In genomic region chr9:126614455-126615248, GRCh38 we compare ENCODE assay signal across 9 cellular contexts. TPM values are rescaled to one million over a fixed set of nuclear protein-coding genes. Genes with fewer than 3 reads are reported as not detected.
DNase-seq lines count a peak whose midpoint lies in the region; ATAC-seq and TF ChIP-seq lines count a peak whose summit lies in the region.
"Had no signal": no experiment of that assay in that cellular context is flagged by ENCODE, and none has a peak within 500 bp of the region (broad histone marks: within the 10 kb centered on the region; RNA-seq: fewer than 3 reads in every experiment).

No MANE protein-coding gene starts in this region.

- CTCF ChIA-PET in CD8-positive, alpha-beta memory T cell (lab: Charles Lee), result no interaction called here

- no peaks in the 10 kb centered on the region for H3K36me3 ChIP-seq in CD8-positive, alpha-beta memory T cell (ENCODE audit: insufficient read depth, low read length)
- H3K36me3 ChIP-seq in HAP-1 (replicated peaks) (no peaks in the 10 kb centered on the region), MG63 (no peaks in the 10 kb centered on the region)

- peaks cover 44% of the 10 kb centered on the region for H3K27me3 ChIP-seq in CD8-positive, alpha-beta memory T cell (ENCODE audit: insufficient read depth, low read length, poor library complexity, severe bottlenecking)
- no peaks in the 10 kb centered on the region for H3K27me3 ChIP-seq in HAP-1 (ENCODE audit: low read depth)
- no peaks in the 10 kb centered on the region for H3K27me3 ChIP-seq in MG63

- no peak for ATAC-seq in GM19023 (IDR thresholded peaks at IDR 0.05; ENCODE audit: unreplicated experiment)
- no peak for ATAC-seq in GM18907 (IDR thresholded peaks at IDR 0.05; ENCODE audit: unreplicated experiment)

- no peak for DNase-seq in CD8-positive, alpha-beta memory T cell
- DNase-seq in HAP-1 (ENCODE audit: low spot score in 2 of 2), result peak in 1 of 2 experiments; percentile 48
- no peak for DNase-seq in coronary artery (ENCODE audit: low spot score)
- no peak for DNase-seq in osteocyte (ENCODE audit: extremely low spot score, unreplicated experiment)
- DNase-seq in MG63, result no peak
- DNase-seq in anterior cingulate cortex (lab: John Stamatoyannopoulos, UW), result no peak
- DNase-seq: activated CD8-positive, alpha-beta memory T cell treated with anti-CD3 and anti-CD28 coated beads, Interleukin-2, amount 50 U/mL, for 4 hours had no signal

- H3K9me3 ChIP-seq in CD8-positive, alpha-beta memory T cell (ENCODE audit: low read length), result no peaks in the 10 kb centered on the region
- no peaks in the 10 kb centered on the region for H3K9me3 ChIP-seq in HAP-1
- no peaks in the 10 kb centered on the region for H3K9me3 ChIP-seq in MG63

- in situ Hi-C loops in HAP-1 (cut with MboI; ENCODE audit: low sequenced_read_pairs), result loop anchor here (5.0 to 10.0 kb wide), 2 partner anchors 78 to 170 kb away; no protein-coding TSS in a partner anchor

- no peak overlapping the region for H3K27ac ChIP-seq in CD8-positive, alpha-beta memory T cell (ENCODE audit: low read depth, low read length)
- H3K27ac ChIP-seq in coronary artery, result no peak overlapping the region

- H3K36me3 Mint-ChIP-seq in CD8-positive, alpha-beta memory T cell, result no peaks in the 10 kb centered on the region
- no peaks in the 10 kb centered on the region for H3K36me3 Mint-ChIP-seq in osteocyte (ENCODE audit: unreplicated experiment)

- TF ChIP-seq CTCF in coronary artery (IDR thresholded peaks at IDR 0.05) (no peak), osteocyte (IDR thresholded peaks at IDR 0.05) (no peak)

- H3K4me1 ChIP-seq in CD8-positive, alpha-beta memory T cell (ENCODE audit: insufficient read depth, low read length), result peaks cover 18% of the 10 kb centered on the region
- H3K4me1 ChIP-seq in HAP-1, result peaks cover 8% of the 10 kb centered on the region

- POLR2A ChIA-PET in CD8-positive, alpha-beta memory T cell (lab: Charles Lee), result no interaction called here

- H3K4me3 ChIP-seq in CD8-positive, alpha-beta memory T cell (ENCODE audit: low read length), result no peak overlapping the region
- peak overlapping the region; percentile 43 for H3K4me3 ChIP-seq in HAP-1
- peak overlapping the region; percentile 67 for H3K4me3 ChIP-seq in coronary artery
- H3K4me3 ChIP-seq in MG63, result no peak overlapping the region

- H3K9me3 Mint-ChIP-seq in CD8-positive, alpha-beta memory T cell, result no peaks in the 10 kb centered on the region
- H3K9me3 Mint-ChIP-seq in osteocyte (ENCODE audit: unreplicated experiment), result no peaks in the 10 kb centered on the region

- peaks cover 20 to 42% (median 26%) of the 10 kb centered on the region in 3 donors for H3K4me1 Mint-ChIP-seq in CD8-positive, alpha-beta memory T cell
- H3K4me1 Mint-ChIP-seq in osteocyte (ENCODE audit: unreplicated experiment), result peaks cover 17% of the 10 kb centered on the region

- peaks cover 60% of the 10 kb centered on the region in 2 donors for H3K27me3 Mint-ChIP-seq in CD8-positive, alpha-beta memory T cell
- peaks cover 52% of the 10 kb centered on the region for H3K27me3 Mint-ChIP-seq in osteocyte (ENCODE audit: unreplicated experiment)

- H3K4me3 Mint-ChIP-seq in CD8-positive, alpha-beta memory T cell, result peak overlapping the region; percentile 70 to 86 (median 74)
- peak overlapping the region; percentile 61 for H3K4me3 Mint-ChIP-seq in osteocyte (ENCODE audit: unreplicated experiment)

- H3K27ac Mint-ChIP-seq in CD8-positive, alpha-beta memory T cell, result peak overlapping the region in 2 of 8 donors; percentile 36 to 65
- H3K27ac Mint-ChIP-seq in osteocyte (ENCODE audit: unreplicated experiment), result no peak overlapping the region

RNA-seq across cellular contexts. Expression of gene LMX1B, which starts 0.9 kb away (rescaled TPM):
- total RNA-seq in CD8-positive, alpha-beta memory T cell, result not detected
- polyA plus RNA-seq in CD8-positive, alpha-beta memory T cell, result not detected
- 0.18 and 0.27 TPM in 2 replicates for total RNA-seq in osteocyte
- 0.69 and 1.6 TPM in 2 replicates for total RNA-seq in MG63 (2014; rRNA removed; shearing (Covaris generic); ENCODE audit: low replicate concordance)

Comparison
In these comparisons a context has a peak if more than half of its experiments do, and no peak if none do; other contexts are left out.
1. H3K4me3 ChIP-seq: peak in HAP-1 (single experiment) and coronary artery (single experiment); none in CD8-positive, alpha-beta memory T cell (single experiment) and MG63 (single experiment).